In genomic region chr11:67564230-67564629, GRCh38 we compare ENCODE assay signal across 16 cellular contexts. TPM values are rescaled to one million over a fixed set of nuclear protein-coding genes. Genes with fewer than 3 reads are reported as not detected.
DNase-seq lines count a peak whose midpoint lies in the region; ATAC-seq and TF ChIP-seq lines count a peak whose summit lies in the region.
"Had no signal": no experiment of that assay in that cellular context is flagged by ENCODE, and none has a peak within 500 bp of the region (broad histone marks: within the 10 kb centered on the region; RNA-seq: fewer than 3 reads in every experiment).

No MANE protein-coding gene starts in this region.

- in situ Hi-C loops in gastrocnemius medialis (cut with MboI; ENCODE audit: low sequenced_read_pairs in 4 of 4): no loop called here

- ATAC-seq in GM23338 (no peak), gastrocnemius medialis (peak in 1 of 2 donors; percentile 26)
- ATAC-seq: naive thymus-derived CD8-positive, alpha-beta T cell had no signal

- H3K79me2 ChIP-seq in GM23338 (replicated peaks; ENCODE audit: insufficient read depth): no peaks in the 10 kb centered on the region
- H3K79me2 ChIP-seq in hepatocyte: no peaks in the 10 kb centered on the region

- H3K9me3 Mint-ChIP-seq in GM23338 (no peaks in the 10 kb centered on the region; the same call in 2 of the 3 replicates), osteocyte (ENCODE audit: unreplicated experiment) (no peaks in the 10 kb centered on the region)
- H3K9me3 Mint-ChIP-seq: activated naive CD8-positive, alpha-beta T cell treated with anti-CD3 and anti-CD28 coated beads, Interleukin-2, amount 10 ng/mL, durations not matched to agents 7 days and 5 days; naive thymus-derived CD8-positive, alpha-beta T cell had no signal

- H3F3A ChIP-seq in GM23338 (replicated peaks; ENCODE audit: low read depth): no peaks in the 10 kb centered on the region

- H2AFZ ChIP-seq in GM23338: peak overlapping the region; percentile 59; the same call in 1 of the 2 replicates
- no peak overlapping the region for H2AFZ ChIP-seq in hepatocyte

- H3K4me1 ChIP-seq in GM23338 (ENCODE audit: insufficient read depth) (peaks cover 14% of the 10 kb centered on the region), SJCRH30 (peaks cover 12% of the 10 kb centered on the region), hepatocyte (ENCODE audit: insufficient read depth) (peaks cover 13% of the 10 kb centered on the region), gastrocnemius medialis (peaks cover 14 to 23% of the 10 kb centered on the region in 2 donors), sigmoid colon (peaks cover 0 to 18% (median 7%) of the 10 kb centered on the region in 4 donors)
- H3K4me1 ChIP-seq: BE2C had no signal

- H3K27me3 Mint-ChIP-seq in GM23338 (ENCODE audit: insufficient read depth, low read depth, poor library complexity) (peaks cover 4% of the 10 kb centered on the region), osteocyte (ENCODE audit: unreplicated experiment) (peaks cover 3% of the 10 kb centered on the region)

- DNase-seq in GM23338 (ENCODE audit: low spot score) (no peak), SJCRH30 (no peak), hepatocyte (ENCODE audit: low spot score) (no peak), gastrocnemius medialis (no peak), osteocyte (ENCODE audit: extremely low spot score, unreplicated experiment) (no peak), sigmoid colon (no peak), substantia nigra (lab: John Stamatoyannopoulos, UW) (no peak)
- DNase-seq: activated naive CD8-positive, alpha-beta T cell treated with anti-CD3 and anti-CD28 coated beads, Interleukin-2, amount 10 ng/mL, durations not matched to agents 7 days and 5 days; activated T-cell treated with anti-CD3 and anti-CD28 coated beads, Interleukin-2, amount 50 U/mL, for 1 hour; BE2C; cerebellar nuclear complex; glutamatergic neuron; naive thymus-derived CD8-positive, alpha-beta T cell; NCI-H1694 treated with DMSO at 0.1 percent for 48 hours had no signal

- no peak overlapping the region for H3K4me2 ChIP-seq in GM23338
- H3K4me2 ChIP-seq in hepatocyte: no peak overlapping the region

- TF ChIP-seq POLR2A in gastrocnemius medialis (IDR thresholded peaks at IDR 0.05): no peak
- no peak for TF ChIP-seq POLR2A in sigmoid colon (IDR thresholded peaks at IDR 0.05)

- H3K4me1 Mint-ChIP-seq in GM23338 (peaks cover 14% of the 10 kb centered on the region), osteocyte (ENCODE audit: unreplicated experiment) (peaks cover 15% of the 10 kb centered on the region)

- no peaks in the 10 kb centered on the region for H4K20me1 ChIP-seq in GM23338 (replicated peaks; ENCODE audit: insufficient read depth)
- no peaks in the 10 kb centered on the region for H4K20me1 ChIP-seq in hepatocyte (ENCODE audit: insufficient read depth, poor library complexity, severe bottlenecking)

- H3K4me3 Mint-ChIP-seq in GM23338 (no peak overlapping the region), osteocyte (ENCODE audit: unreplicated experiment) (no peak overlapping the region)
- H3K4me3 Mint-ChIP-seq: activated naive CD8-positive, alpha-beta T cell treated with anti-CD3 and anti-CD28 coated beads, Interleukin-2, amount 10 ng/mL, durations not matched to agents 7 days and 5 days; naive thymus-derived CD8-positive, alpha-beta T cell had no signal

- no peak overlapping the region for H3K4me3 ChIP-seq in GM23338
- H3K4me3 ChIP-seq in SJCRH30: no peak overlapping the region
- H3K4me3 ChIP-seq in hepatocyte: no peak overlapping the region
- no peak overlapping the region for H3K4me3 ChIP-seq in gastrocnemius medialis
- no peak overlapping the region for H3K4me3 ChIP-seq in sigmoid colon

- H3K27me3 ChIP-seq in GM23338 (ENCODE audit: insufficient read depth) (no peaks in the 10 kb centered on the region), SJCRH30 (no peaks in the 10 kb centered on the region), hepatocyte (no peaks in the 10 kb centered on the region), gastrocnemius medialis (no peaks in the 10 kb centered on the region), sigmoid colon (no peaks in the 10 kb centered on the region)

- H3K36me3 ChIP-seq in GM23338 (ENCODE audit: insufficient read depth) (no peaks in the 10 kb centered on the region), SJCRH30 (no peaks in the 10 kb centered on the region), hepatocyte (replicated peaks; ENCODE audit: insufficient read depth, low read depth) (no peaks in the 10 kb centered on the region), gastrocnemius medialis (no peaks in the 10 kb centered on the region), sigmoid colon (no peaks in the 10 kb centered on the region)
- H3K36me3 ChIP-seq: BE2C had no signal

- H3K9me2 ChIP-seq in GM23338 (ENCODE audit: insufficient read depth) (no peaks in the 10 kb centered on the region), hepatocyte (replicated peaks; ENCODE audit: insufficient read depth) (no peaks in the 10 kb centered on the region)

- H3K27ac ChIP-seq in GM23338 (ENCODE audit: low read depth) (no peak overlapping the region), SJCRH30 (peak overlapping the region; percentile 86), hepatocyte (peak overlapping the region; percentile 81), gastrocnemius medialis (peak overlapping the region; percentile 56 to 84 (median 62)), sigmoid colon (peak overlapping the region in 2 of 4 donors; percentile 19 to 54), substantia nigra (ENCODE audit: low read depth, low read length, poor library complexity, severe bottlenecking) (no peak overlapping the region)

- H3K27ac Mint-ChIP-seq in GM23338: no peak overlapping the region
- H3K27ac Mint-ChIP-seq in osteocyte (ENCODE audit: unreplicated experiment): no peak overlapping the region
- H3K27ac Mint-ChIP-seq: activated naive CD8-positive, alpha-beta T cell treated with anti-CD3 and anti-CD28 coated beads, Interleukin-2, amount 10 ng/mL, durations not matched to agents 7 days and 5 days; naive thymus-derived CD8-positive, alpha-beta T cell had no signal

- WGBS in hepatocyte (ENCODE audit: low lambda C conversion rate, missing lambda C conversion rate): 94% methylated on average over 4 of the region's 4 CpGs
- WGBS in sigmoid colon, 2 donors: 91% methylated on average over 4 of the region's 4 CpGs

- H3K36me3 Mint-ChIP-seq in GM23338 (ENCODE audit: low read depth) (no peaks in the 10 kb centered on the region), osteocyte (ENCODE audit: unreplicated experiment) (no peaks in the 10 kb centered on the region)
- H3K36me3 Mint-ChIP-seq: activated naive CD8-positive, alpha-beta T cell treated with anti-CD3 and anti-CD28 coated beads, Interleukin-2, amount 10 ng/mL, durations not matched to agents 7 days and 5 days; naive thymus-derived CD8-positive, alpha-beta T cell had no signal

- TF ChIP-seq CTCF in GM23338 (conservative IDR thresholded peaks at IDR 0.05; ENCODE audit: low read depth in 2 of 2) (no peak), hepatocyte (IDR thresholded peaks at IDR 0.05; ENCODE audit: poor library complexity) (no peak), gastrocnemius medialis (IDR thresholded peaks at IDR 0.05 in 4 of 5, conservative IDR thresholded peaks at IDR 0.05 in 1 of 5) (no peak), osteocyte (IDR thresholded peaks at IDR 0.05) (no peak), sigmoid colon (IDR thresholded peaks at IDR 0.05) (no peak)

- no peak for TF ChIP-seq EP300 in sigmoid colon (IDR thresholded peaks at IDR 0.05)

- H3K9me3 ChIP-seq in SJCRH30 (replicated peaks) (no peaks in the 10 kb centered on the region), hepatocyte (ENCODE audit: low read depth) (no peaks in the 10 kb centered on the region), gastrocnemius medialis (no peaks in the 10 kb centered on the region), sigmoid colon (no peaks in the 10 kb centered on the region)
- H3K9me3 ChIP-seq: BE2C had no signal

- intact Hi-C loops in gastrocnemius medialis (cut with DNase I; ENCODE audit: low total_unique reads): no loop called here
- intact Hi-C loops in sigmoid colon (cut with DNase I): no loop called here

RNA-seq across cellular contexts. Expression of gene GSTP1, which starts 19.4 kb away (rescaled TPM):
- 1,021 and 1,776 TPM in 2 replicates for total RNA-seq in GM23338 (2014; rRNA removed; shearing (Covaris generic))
- polyA plus RNA-seq in GM23338 (2016; fragmentation: Nextera tagmentation; extraction: Ambion mirVana) (1,881 and 1,914 TPM in 2 replicates), hepatocyte (1,974 and 1,982 TPM in 2 replicates), sigmoid colon (100 to 1,000 TPM; 451 to 717 (median 599) TPM)
- total RNA-seq in SJCRH30 (2014; rRNA removed; shearing (Covaris generic)): 192 and 275 TPM in 2 replicates
- total RNA-seq in hepatocyte (943 and 1,040 TPM in 2 replicates), gastrocnemius medialis (100 to 1,000 TPM; 316 to 866 (median 549) TPM), osteocyte (509 and 544 TPM in 2 replicates), sigmoid colon (100 to 1,000 TPM; 349 to 702 (median 499) TPM)

RNA-seq across cellular contexts. Expression of gene CABP2, which starts 41.0 kb away (rescaled TPM):
- not detected in 2 replicates for total RNA-seq in GM23338 (2014; rRNA removed; shearing (Covaris generic))
- not detected in 2 replicates for polyA plus RNA-seq in GM23338 (2016; fragmentation: Nextera tagmentation; extraction: Ambion mirVana)
- not detected in 2 replicates for total RNA-seq in SJCRH30 (2014; rRNA removed; shearing (Covaris generic))
- not detected in 2 replicates for total RNA-seq in hepatocyte
- not detected in 2 replicates for polyA plus RNA-seq in hepatocyte
- not detected for total RNA-seq in gastrocnemius medialis
- total RNA-seq in osteocyte: not detected in 2 replicates
- total RNA-seq in sigmoid colon: not detected
- not detected for polyA plus RNA-seq in sigmoid colon
- total RNA-seq: activated naive CD8-positive, alpha-beta T cell treated with anti-CD3 and anti-CD28 coated beads, Interleukin-2, amount 10 ng/mL, durations not matched to agents 7 days and 5 days; naive thymus-derived CD8-positive, alpha-beta T cell; NCI-H460; subcutaneous adipose tissue had no signal
- polyA plus RNA-seq: naive thymus-derived CD8-positive, alpha-beta T cell had no signal

RNA-seq across cellular contexts. Expression of gene NDUFV1, which starts 42.5 kb away (rescaled TPM):
- total RNA-seq in GM23338 (2014; rRNA removed; shearing (Covaris generic)): 202 and 241 TPM in 2 replicates
- polyA plus RNA-seq in GM23338 (2016; fragmentation: Nextera tagmentation; extraction: Ambion mirVana) (98.6 and 104 TPM in 2 replicates), hepatocyte (226 and 239 TPM in 2 replicates), sigmoid colon (100 to 1,000 TPM; 169 to 268 (median 254) TPM)
- total RNA-seq in SJCRH30 (2014; rRNA removed; shearing (Covaris generic)): 116 and 137 TPM in 2 replicates
- total RNA-seq in hepatocyte (163 and 194 TPM in 2 replicates), gastrocnemius medialis (100 to 1,000 TPM; 306 to 608 (median 365) TPM), osteocyte (180 and 185 TPM in 2 replicates), sigmoid colon (100 to 1,000 TPM; 152 to 286 (median 203) TPM)

RNA-seq across cellular contexts. Expression of gene CDK2AP2, which starts 56.3 kb away (rescaled TPM):
- total RNA-seq in GM23338 (2014; rRNA removed; shearing (Covaris generic)): 39.8 and 48.6 TPM in 2 replicates
- polyA plus RNA-seq in GM23338 (2016; fragmentation: Nextera tagmentation; extraction: Ambion mirVana) (120 and 128 TPM in 2 replicates), hepatocyte (174 and 177 TPM in 2 replicates), sigmoid colon (100 to 1,000 TPM in 2 of 3 donors, 10 to 100 TPM in 1; 64.9 to 126 (median 101) TPM)
- 15.8 and 15.9 TPM in 2 replicates for total RNA-seq in SJCRH30 (2014; rRNA removed; shearing (Covaris generic))
- total RNA-seq in hepatocyte (47.3 and 54.3 TPM in 2 replicates), gastrocnemius medialis (10 to 100 TPM; 24.1 to 47.5 (median 37.3) TPM), osteocyte (32.2 and 37.4 TPM in 2 replicates), sigmoid colon (10 to 100 TPM; 13.3 to 32.9 (median 23.7) TPM)

RNA-seq across cellular contexts. Expression of gene PITPNM1, which starts 59.1 kb away (rescaled TPM):
- 46.8 and 57.1 TPM in 2 replicates for total RNA-seq in GM23338 (2014; rRNA removed; shearing (Covaris generic))
- polyA plus RNA-seq in GM23338 (2016; fragmentation: Nextera tagmentation; extraction: Ambion mirVana): 8.7 and 9.1 TPM in 2 replicates
- 7.9 and 9.7 TPM in 2 replicates for total RNA-seq in SJCRH30 (2014; rRNA removed; shearing (Covaris generic))
- 26.3 and 28.1 TPM in 2 replicates for total RNA-seq in hepatocyte
- polyA plus RNA-seq in hepatocyte: 32.4 and 39.8 TPM in 2 replicates
- 10 to 100 TPM in 1 of 4 donors, 1 to 10 TPM in 3; 4.0 to 12.2 (median 7.7) TPM for total RNA-seq in gastrocnemius medialis
- total RNA-seq in osteocyte: 46.7 and 46.9 TPM in 2 replicates
- total RNA-seq in sigmoid colon: 10 to 100 TPM in 1 of 4 donors, 1 to 10 TPM in 3; 3.2 to 16.0 (median 5.6) TPM
- 10 to 100 TPM; 16.2 to 69.1 (median 36.1) TPM for polyA plus RNA-seq in sigmoid colon

Comparison
In these comparisons a context has a peak if more than half of its experiments do, and no peak if none do; other contexts are left out.
1. H3K27ac ChIP-seq: peak in SJCRH30 (single experiment), hepatocyte (single experiment) and gastrocnemius medialis (4 of 4); none in GM23338 (single experiment) and substantia nigra (single experiment).